ENCODE assay signal across 29 cellular contexts in the genomic region with DNA sequence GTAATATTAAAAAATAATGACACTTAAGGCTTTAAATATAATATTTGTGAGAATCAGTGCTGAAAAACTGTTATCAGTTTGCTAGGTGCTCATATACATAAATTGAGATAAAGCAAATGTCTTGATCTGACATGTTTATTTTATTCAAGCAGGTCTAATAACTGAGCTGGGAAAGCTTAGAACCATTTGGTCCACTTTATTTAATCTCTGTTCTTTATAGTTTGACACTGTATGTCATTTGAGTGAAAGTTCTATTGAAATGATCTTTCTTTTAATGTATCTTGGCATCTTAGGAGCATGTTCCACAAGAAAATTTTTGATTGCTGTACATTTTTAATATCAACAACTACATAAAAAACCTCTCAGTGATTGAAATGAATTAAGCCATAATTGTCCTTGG.
DNase-seq lines count a peak whose midpoint lies in the region; FAIRE-seq and TF ChIP-seq lines count a peak whose summit lies in the region.
"Had no signal": no experiment of that assay in that cellular context is flagged by ENCODE, and none has a peak within 500 bp of the region (broad histone marks: within the 10 kb centered on the region; RNA-seq: fewer than 3 reads in every experiment).

No MANE protein-coding gene starts in this region.

- H3K27me3 ChIP-seq in neural cell (ENCODE audit: insufficient read depth, low read depth, low read length) = no peaks in the 10 kb centered on the region
- H3K27me3 ChIP-seq: BE2C; BLaER1; BLaER1 treated with 17β-estradiol and CSF1 and Interleukin-3, amounts not matched to agents 10 nM and 100 nM had no signal

- no peak overlapping the region for H3K27ac ChIP-seq in neural cell (ENCODE audit: low read length)
- H3K27ac ChIP-seq: 22Rv1; A549; BLaER1; BLaER1 treated with 17β-estradiol and CSF1 and Interleukin-3, amounts not matched to agents 10 nM and 100 nM; C4-2B had no signal

- no peak for DNase-seq in D721Med (ENCODE audit: insufficient read length, low spot score)
- no peak for DNase-seq in pons (ENCODE audit: low spot score)
- no peak for DNase-seq in activated CD4-positive, alpha-beta T cell treated with anti-CD3 and anti-CD28 coated beads for 4 hours
- DNase-seq: 8988T; ACHN; AML-193; BE2C; C1 segment of cervical spinal cord; Caco-2; Calu3; CD4-positive, alpha-beta memory T cell; CD4-positive, alpha-beta T cell; CD4-positive, CD25-positive, alpha-beta regulatory T cell; CD8-positive, alpha-beta memory T cell; CD8-positive, alpha-beta T cell; COR-L47; DMS 273 treated with DMSO at 0.1 percent for 48 hours; DMS153; DMS53; DMS79; DMS79 treated with DMSO at 0.1 percent for 48 hours; DND-41; EL had no signal

- TF ChIP-seq CTCF in D721Med (IDR thresholded peaks at IDR 0.05; ENCODE audit: insufficient read depth, missing control alignments) = no peak
- TF ChIP-seq CTCF in neural cell (IDR thresholded peaks at IDR 0.05; ENCODE audit: poor library complexity, severe bottlenecking) = no peak

- H3K36me3 ChIP-seq in neural cell (ENCODE audit: insufficient read depth, low read length) = no peaks in the 10 kb centered on the region
- H3K36me3 ChIP-seq: BE2C; BLaER1; BLaER1 treated with 17β-estradiol and CSF1 and Interleukin-3, amounts not matched to agents 10 nM and 100 nM had no signal

- no peaks in the 10 kb centered on the region for H3F3A ChIP-seq in neural cell (ENCODE audit: insufficient read depth, low read length, poor library complexity, severe bottlenecking)

- H3K4me3 ChIP-seq in neural cell (ENCODE audit: low read length) = no peak overlapping the region
- H3K4me3 ChIP-seq: A549; BLaER1; BLaER1 treated with 17β-estradiol and CSF1 and Interleukin-3, amounts not matched to agents 10 nM and 100 nM had no signal

- H4K20me1 ChIP-seq in neural cell (ENCODE audit: insufficient read depth) = no peaks in the 10 kb centered on the region
- H4K20me1 ChIP-seq: BLaER1; BLaER1 treated with 17β-estradiol and CSF1 and Interleukin-3, amounts not matched to agents 10 nM and 100 nM had no signal

- H3K79me2 ChIP-seq in neural cell (replicated peaks; ENCODE audit: insufficient read depth, low read length) = no peaks in the 10 kb centered on the region

- H3K9me3 ChIP-seq in neural cell (ENCODE audit: low read length) = no peaks in the 10 kb centered on the region
- H3K9me3 ChIP-seq: A549; BE2C; BLaER1; BLaER1 treated with 17β-estradiol and CSF1 and Interleukin-3, amounts not matched to agents 10 nM and 100 nM; Caco-2 had no signal

- H2AFZ ChIP-seq in neural cell (ENCODE audit: low read depth, low read length) = no peak overlapping the region

- no peak overlapping the region for H3K9ac ChIP-seq in neural cell (ENCODE audit: low read length)
- H3K9ac ChIP-seq: BLaER1; BLaER1 treated with 17β-estradiol and CSF1 and Interleukin-3, amounts not matched to agents 10 nM and 100 nM had no signal

- FAIRE-seq in D721Med (lab: Jason Lieb, UNC) = peak; percentile 68
- FAIRE-seq: A549 had no signal

- no peak for TF ChIP-seq RAD21 in neural cell (conservative IDR thresholded peaks at IDR 0.05)

- peak; percentile 86 for TF ChIP-seq EP300 in neural cell (conservative IDR thresholded peaks at IDR 0.05; ENCODE audit: poor library complexity, severe bottlenecking)

- H3K4me2 ChIP-seq in neural cell (ENCODE audit: low read length) = no peak overlapping the region
- H3K4me2 ChIP-seq: A549; BLaER1; BLaER1 treated with 17β-estradiol and CSF1 and Interleukin-3, amounts not matched to agents 10 nM and 100 nM had no signal

- no peaks in the 10 kb centered on the region for H3K9me2 ChIP-seq in neural cell (ENCODE audit: insufficient read depth, low read length)

TF ChIP-seq in neural cell, 6 proteins besides CTCF, POLR2A, EP300 and RAD21:
- TF ChIP-seq POLR2AphosphoS5 (IDR thresholded peaks at IDR 0.05) = peak; percentile 79
- no peak for TF ChIP-seq SMC3 (conservative IDR thresholded peaks at IDR 0.05; ENCODE audit: poor library complexity)
- TF ChIP-seq, protein P1, sequence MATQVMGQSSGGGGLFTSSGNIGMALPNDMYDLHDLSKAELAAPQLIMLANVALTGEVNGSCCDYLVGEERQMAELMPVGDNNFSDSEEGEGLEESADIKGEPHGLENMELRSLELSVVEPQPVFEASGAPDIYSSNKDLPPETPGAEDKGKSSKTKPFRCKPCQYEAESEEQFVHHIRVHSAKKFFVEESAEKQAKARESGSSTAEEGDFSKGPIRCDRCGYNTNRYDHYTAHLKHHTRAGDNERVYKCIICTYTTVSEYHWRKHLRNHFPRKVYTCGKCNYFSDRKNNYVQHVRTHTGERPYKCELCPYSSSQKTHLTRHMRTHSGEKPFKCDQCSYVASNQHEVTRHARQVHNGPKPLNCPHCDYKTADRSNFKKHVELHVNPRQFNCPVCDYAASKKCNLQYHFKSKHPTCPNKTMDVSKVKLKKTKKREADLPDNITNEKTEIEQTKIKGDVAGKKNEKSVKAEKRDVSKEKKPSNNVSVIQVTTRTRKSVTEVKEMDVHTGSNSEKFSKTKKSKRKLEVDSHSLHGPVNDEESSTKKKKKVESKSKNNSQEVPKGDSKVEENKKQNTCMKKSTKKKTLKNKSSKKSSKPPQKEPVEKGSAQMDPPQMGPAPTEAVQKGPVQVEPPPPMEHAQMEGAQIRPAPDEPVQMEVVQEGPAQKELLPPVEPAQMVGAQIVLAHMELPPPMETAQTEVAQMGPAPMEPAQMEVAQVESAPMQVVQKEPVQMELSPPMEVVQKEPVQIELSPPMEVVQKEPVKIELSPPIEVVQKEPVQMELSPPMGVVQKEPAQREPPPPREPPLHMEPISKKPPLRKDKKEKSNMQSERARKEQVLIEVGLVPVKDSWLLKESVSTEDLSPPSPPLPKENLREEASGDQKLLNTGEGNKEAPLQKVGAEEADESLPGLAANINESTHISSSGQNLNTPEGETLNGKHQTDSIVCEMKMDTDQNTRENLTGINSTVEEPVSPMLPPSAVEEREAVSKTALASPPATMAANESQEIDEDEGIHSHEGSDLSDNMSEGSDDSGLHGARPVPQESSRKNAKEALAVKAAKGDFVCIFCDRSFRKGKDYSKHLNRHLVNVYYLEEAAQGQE (IDR thresholded peaks at IDR 0.05; ENCODE audit: borderline replicate concordance) = peak; percentile 53
- TF ChIP-seq EZH2 (IDR thresholded peaks at IDR 0.05; ENCODE audit: borderline replicate concordance, insufficient read depth, low read length, poor library complexity, severe bottlenecking) = no peak
- no peak for TF ChIP-seq MXI1 (conservative IDR thresholded peaks at IDR 0.05; ENCODE audit: poor library complexity, severe bottlenecking)
